ENCODE assay signal across 11 cellular contexts in the genomic region with DNA sequence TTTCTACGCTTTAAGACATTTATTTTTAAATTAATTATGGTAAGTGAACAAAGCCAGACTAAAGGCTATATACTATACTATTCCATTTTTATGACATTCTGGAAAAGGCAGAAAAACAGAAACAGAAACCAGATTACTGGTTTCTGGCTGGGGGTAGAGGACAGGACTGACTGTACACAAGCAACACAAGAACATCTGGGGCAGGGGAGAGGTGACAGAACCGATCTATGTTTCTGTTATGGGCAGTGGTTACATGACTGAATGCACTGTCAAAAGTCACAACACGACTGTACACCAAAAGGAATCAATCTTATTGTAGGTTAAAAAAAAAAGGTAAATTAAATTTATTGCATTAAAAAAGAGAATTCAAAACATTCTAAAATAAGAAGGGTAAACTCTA.
DNase-seq lines count a peak whose midpoint lies in the region; ATAC-seq and TF ChIP-seq lines count a peak whose summit lies in the region.
"Had no signal": no experiment of that assay in that cellular context is flagged by ENCODE, and none has a peak within 500 bp of the region (broad histone marks: within the 10 kb centered on the region; RNA-seq: fewer than 3 reads in every experiment).

No MANE protein-coding gene starts in this region.

- no peaks in the 10 kb centered on the region for H3K4me1 ChIP-seq in HAP-1
- peaks cover 0 to 13% (median 4%) of the 10 kb centered on the region in 4 donors for H3K4me1 ChIP-seq in esophagus muscularis mucosa
- H3K4me1 ChIP-seq: ascending aorta had no signal

- ATAC-seq in GM21528 (IDR thresholded peaks at IDR 0.05; ENCODE audit: low FRiP score, unreplicated experiment) (peak; percentile 73), HG03442 (IDR thresholded peaks at IDR 0.05; ENCODE audit: unreplicated experiment) (peak; percentile 72), memory B cell (ENCODE audit: low read depth) (no peak), left colon (no peak)

- peaks cover 7% of the 10 kb centered on the region for H3K36me3 ChIP-seq in HAP-1 (replicated peaks)
- H3K36me3 ChIP-seq in esophagus muscularis mucosa: peaks cover 0 to 36% (median 22%) of the 10 kb centered on the region in 4 donors

- DNase-seq in activated CD4-positive, alpha-beta T cell treated with anti-CD3 and anti-CD28 coated beads for 48 hours: peak; percentile 15
- no peak for DNase-seq in activated CD4-positive, alpha-beta T cell treated with anti-CD3 and anti-CD28 coated beads, Interleukin-2, amount 50 U/mL, for 1 hour
- no peak for DNase-seq in memory B cell (ENCODE audit: low spot score in 2 of 2)
- no peak for DNase-seq in HAP-1 (ENCODE audit: low spot score in 2 of 2)
- DNase-seq in left colon: no peak
- no peak for DNase-seq in esophagus muscularis mucosa (ENCODE audit: extremely low spot score)
- DNase-seq: NCI-H1105, WERI-Rb-1 had no signal

- H3K36me3 Mint-ChIP-seq in memory B cell: peaks cover 36% of the 10 kb centered on the region

- H3K27ac Mint-ChIP-seq in memory B cell: peak overlapping the region; percentile 29

- H3K4me3 ChIP-seq in HAP-1 (no peak overlapping the region), esophagus muscularis mucosa (no peak overlapping the region)
- H3K4me3 ChIP-seq: ascending aorta had no signal

- no peaks in the 10 kb centered on the region for H3K9me3 Mint-ChIP-seq in memory B cell

- TF ChIP-seq EP300 in esophagus muscularis mucosa (IDR thresholded peaks at IDR 0.05): no peak

- TF ChIP-seq CTCF in esophagus muscularis mucosa (IDR thresholded peaks at IDR 0.05): no peak

- TF ChIP-seq POLR2A in esophagus muscularis mucosa (IDR thresholded peaks at IDR 0.05; ENCODE audit: low read depth): no peak

- no peak overlapping the region for H3K27ac ChIP-seq in esophagus muscularis mucosa (replicated peaks in 1 of 4)
- H3K27ac ChIP-seq: ascending aorta, WERI-Rb-1 had no signal

- no peak overlapping the region for H3K4me3 Mint-ChIP-seq in memory B cell

- in situ Hi-C loops in HAP-1 (cut with MboI; ENCODE audit: low sequenced_read_pairs): no loop called here

- no peaks in the 10 kb centered on the region for H3K27me3 ChIP-seq in HAP-1 (ENCODE audit: low read depth)
- H3K27me3 ChIP-seq in esophagus muscularis mucosa: no peaks in the 10 kb centered on the region
- H3K27me3 ChIP-seq: ascending aorta had no signal

- 77% methylated on average over 3 of the region's 3 CpGs for WGBS in esophagus muscularis mucosa

- H3K4me1 Mint-ChIP-seq in memory B cell: peaks cover 13% of the 10 kb centered on the region

- no peaks in the 10 kb centered on the region for H3K27me3 Mint-ChIP-seq in memory B cell

- H3K9me3 ChIP-seq in HAP-1 (no peaks in the 10 kb centered on the region), esophagus muscularis mucosa (no peaks in the 10 kb centered on the region)
- H3K9me3 ChIP-seq: ascending aorta had no signal

- intact Hi-C loops in left colon (cut with DNase I, micrococcal nuclease) (no loop called here), esophagus muscularis mucosa (cut with DNase I) (no loop called here)

Comparison
In these comparisons a context has a peak if more than half of its experiments do, and no peak if none do; other contexts are left out.
1. ATAC-seq: peak in GM21528 (single experiment) and HG03442 (single experiment); none in memory B cell (single experiment) and left colon (single experiment).